Comparison of ENCODE assay signal across 10 cellular contexts in genomic region chr2:23545391-23545790, GRCh38.
DNase-seq lines count a peak whose midpoint lies in the region; ATAC-seq and TF ChIP-seq lines count a peak whose summit lies in the region.
"Had no signal": no experiment of that assay in that cellular context is flagged by ENCODE, and none has a peak within 500 bp of the region (broad histone marks: within the 10 kb centered on the region; RNA-seq: fewer than 3 reads in every experiment).

No MANE protein-coding gene starts in this region.

- 60 to 67% methylated on average over 11 of the region's 11 CpGs for WGBS in GM23248 (ENCODE audit: low coverage in 1 of 2, low lambda C conversion rate in 2 of 2, missing lambda C conversion rate in 2 of 2), 2 experiments
- no CpG with 5 or more reads among the region's 11 CpGs for WGBS in trophoblast cell (ENCODE audit: extremely low coverage, insufficient coverage, insufficient read length)

- H3K79me1 ChIP-seq in trophoblast cell (ENCODE audit: low read length) = no peaks in the 10 kb centered on the region

- no peaks in the 10 kb centered on the region for H3K9me2 ChIP-seq in GM23248 (ENCODE audit: insufficient read depth)

- H2BK5ac ChIP-seq in trophoblast cell (ENCODE audit: low read depth, low read length, poor library complexity) = no peak overlapping the region

- H3F3A ChIP-seq in GM23248 (ENCODE audit: insufficient read depth) = peaks cover 1% of the 10 kb centered on the region; the same call in 1 of the 2 replicates

- no peak overlapping the region for H4K12ac ChIP-seq in trophoblast cell (ENCODE audit: low read depth, low read length)

- H3K27ac ChIP-seq in GM23248 (peak overlapping the region; percentile 45), SJCRH30 (peak overlapping the region; percentile 25; the same call in 1 of the 2 replicates), trophoblast cell (ENCODE audit: low read depth, low read length) (no peak overlapping the region)
- H3K27ac ChIP-seq: spleen had no signal

- H3K4ac ChIP-seq in trophoblast cell (ENCODE audit: low read depth, low read length) = no peak overlapping the region

- no peak overlapping the region for H2AK5ac ChIP-seq in trophoblast cell (ENCODE audit: low read length)

- H2AFZ ChIP-seq in GM23248 (no peak overlapping the region), trophoblast cell (ENCODE audit: insufficient read depth, low read length, poor library complexity) (no peak overlapping the region)

- H3K4me1 ChIP-seq in GM23248 (ENCODE audit: insufficient read depth) (peaks cover 43% of the 10 kb centered on the region), SJCRH30 (peaks cover 49% of the 10 kb centered on the region), trophoblast cell (ENCODE audit: control insufficient read depth in 1 of 2, insufficient read depth in 2 of 2, low read length in 2 of 2) (peaks cover 5 to 14% of the 10 kb centered on the region in 2 experiments)

- H3K36me3 ChIP-seq in GM23248 (ENCODE audit: low read depth) (no peaks in the 10 kb centered on the region), SJCRH30 (peaks cover 5% of the 10 kb centered on the region; the same call in 1 of the 2 replicates), trophoblast cell (ENCODE audit: control insufficient read depth in 1 of 2, insufficient read depth in 2 of 2, low read length in 2 of 2) (no peaks in the 10 kb centered on the region)
- H3K36me3 ChIP-seq: spleen had no signal

- no peak overlapping the region for H3K23ac ChIP-seq in trophoblast cell (ENCODE audit: low read length)

- H4K8ac ChIP-seq in trophoblast cell (ENCODE audit: low read depth, low read length) = no peak overlapping the region

- H3K9me3 ChIP-seq in GM23248 (ENCODE audit: low read depth) (no peaks in the 10 kb centered on the region), SJCRH30 (replicated peaks) (no peaks in the 10 kb centered on the region), trophoblast cell (ENCODE audit: insufficient read depth, low read depth, low read length) (no peaks in the 10 kb centered on the region)
- H3K9me3 ChIP-seq: spleen had no signal

- H4K20me1 ChIP-seq in GM23248 (ENCODE audit: insufficient read depth) = no peaks in the 10 kb centered on the region

- in situ Hi-C loops in GM23248 (cut with MboI) = no loop called here

- H2BK120ac ChIP-seq in trophoblast cell (ENCODE audit: insufficient read depth, low read length, poor library complexity) = no peak overlapping the region

- no peak overlapping the region for H3K14ac ChIP-seq in trophoblast cell (ENCODE audit: low read length)

- no peak overlapping the region for H3K4me3 ChIP-seq in AG10803 (ENCODE audit: low read length)
- no peak overlapping the region for H3K4me3 ChIP-seq in GM23248
- no peak overlapping the region for H3K4me3 ChIP-seq in SJCRH30
- H3K4me3 ChIP-seq in trophoblast cell (ENCODE audit: low read depth, low read length) = no peak overlapping the region
- H3K4me3 ChIP-seq: spleen had no signal

- no peaks in the 10 kb centered on the region for H3K27me3 ChIP-seq in GM23248 (replicated peaks; ENCODE audit: insufficient read depth)
- no peaks in the 10 kb centered on the region for H3K27me3 ChIP-seq in SJCRH30
- H3K27me3 ChIP-seq in trophoblast cell (ENCODE audit: insufficient read depth, low read length) = no peaks in the 10 kb centered on the region
- H3K27me3 ChIP-seq: spleen had no signal

- no peak overlapping the region for H4K91ac ChIP-seq in trophoblast cell (ENCODE audit: low read depth, low read length)

- ATAC-seq in HG02852 (IDR thresholded peaks at IDR 0.05; ENCODE audit: unreplicated experiment) = no peak

- H3K18ac ChIP-seq in trophoblast cell (ENCODE audit: low read length) = no peak overlapping the region

- H3K79me2 ChIP-seq in GM23248 (ENCODE audit: insufficient read depth) (no peaks in the 10 kb centered on the region), trophoblast cell (ENCODE audit: control insufficient read depth, insufficient read depth, low read length, poor library complexity) (no peaks in the 10 kb centered on the region)

- DNase-seq in AG10803 (ENCODE audit: low read depth) = peak; percentile 34
- peak; percentile 77 for DNase-seq in GM23248
- peak in 1 of 2 experiments; percentile 54 for DNase-seq in SJCRH30
- DNase-seq in iris pigment epithelial cell (ENCODE audit: low read depth) = peak; percentile 33
- DNase-seq in GOT3 (lab: John Stamatoyannopoulos, UW) = no peak
- no peak for DNase-seq in trophoblast cell
- DNase-seq: cortex of kidney, NCI-H526, spleen had no signal

- H3K9ac ChIP-seq in GM23248 = 0 out of 2 replicates have a peak overlapping the region, but pooled peaks have one; percentile 34
- H3K9ac ChIP-seq in trophoblast cell (ENCODE audit: low read length) = no peak overlapping the region

- peak overlapping the region; percentile 48 for H3K4me2 ChIP-seq in GM23248 (ENCODE audit: unreplicated experiment)
- H3K4me2 ChIP-seq in trophoblast cell (ENCODE audit: low read length) = no peak overlapping the region

- TF ChIP-seq CTCF in AG10803 (conservative IDR thresholded peaks at IDR 0.05; ENCODE audit: low read length) = no peak

- H2BK12ac ChIP-seq in trophoblast cell (ENCODE audit: low read length) = no peak overlapping the region

Comparison
In these comparisons a context has a peak if more than half of its experiments do, and no peak if none do; other contexts are left out.
1. DNase-seq: peak in AG10803 (single experiment), GM23248 (single experiment) and iris pigment epithelial cell (single experiment); none in GOT3 (single experiment) and trophoblast cell (0 of 2).